In genomic region chr15:64019764-64020163, GRCh38 we compare ENCODE assay signal across 14 cellular contexts. TPM values are rescaled to one million over a fixed set of nuclear protein-coding genes. Genes with fewer than 3 reads are reported as not detected.
DNase-seq lines count a peak whose midpoint lies in the region; ATAC-seq and TF ChIP-seq lines count a peak whose summit lies in the region.
"Had no signal": no experiment of that assay in that cellular context is flagged by ENCODE, and none has a peak within 500 bp of the region (broad histone marks: within the 10 kb centered on the region; RNA-seq: fewer than 3 reads in every experiment).

No MANE protein-coding gene starts in this region.

- WGBS in heart left ventricle, 4 donors, result 43 to 73% (median 57%) methylated on average over 2 of the region's 2 CpGs

- intact Hi-C loops in heart left ventricle (cut with DNase I), result loop anchor here in 4 of 10 donors (5.0 to 10.0 kb wide), 4 partner anchors 32 to 45 kb away; no protein-coding TSS in a partner anchor

- TF ChIP-seq POLR2A in heart left ventricle (IDR thresholded peaks at IDR 0.05), result no peak

- H3K4me3 ChIP-seq in heart left ventricle, result no peak overlapping the region
- H3K4me3 ChIP-seq: suprapubic skin had no signal

- H3K4me1 ChIP-seq in heart left ventricle, result peaks cover 0 to 84% (median 24%) of the 10 kb centered on the region in 12 donors

- H3K9me3 Mint-ChIP-seq in stimulated activated effector memory CD8-positive, alpha-beta T cell treated with anti-CD3 and anti-CD28 coated beads, Interleukin-12 subunit alpha, Interleukin-12 subunit beta, amount 100 ng/mL, for 72 hours, result no peaks in the 10 kb centered on the region

- H3K4me1 Mint-ChIP-seq in stimulated activated effector memory CD8-positive, alpha-beta T cell treated with anti-CD3 and anti-CD28 coated beads, Interleukin-12 subunit alpha, Interleukin-12 subunit beta, amount 100 ng/mL, for 72 hours, result peaks cover 19% of the 10 kb centered on the region

- no peaks in the 10 kb centered on the region for H3K9me3 ChIP-seq in heart left ventricle
- H3K9me3 ChIP-seq: suprapubic skin had no signal

- ATAC-seq in GM19025 (IDR thresholded peaks at IDR 0.05; ENCODE audit: low read depth, unreplicated experiment), result peak; percentile 90
- peak; percentile 78 to 87 (median 86) for ATAC-seq in heart left ventricle
- peak; percentile 85 for ATAC-seq in stimulated activated effector memory CD8-positive, alpha-beta T cell treated with anti-CD3 and anti-CD28 coated beads, Interleukin-12 subunit alpha, Interleukin-12 subunit beta, amount 100 ng/mL, for 72 hours
- ATAC-seq in GM19395 (IDR thresholded peaks at IDR 0.05; ENCODE audit: unreplicated experiment), result no peak
- ATAC-seq in GM19324 (IDR thresholded peaks at IDR 0.05; ENCODE audit: low FRiP score, unreplicated experiment), result no peak

- no peak overlapping the region for H3K27ac Mint-ChIP-seq in stimulated activated effector memory CD8-positive, alpha-beta T cell treated with anti-CD3 and anti-CD28 coated beads, Interleukin-12 subunit alpha, Interleukin-12 subunit beta, amount 100 ng/mL, for 72 hours

- DNase-seq in NCI-H1092 treated with DMSO at 0.1 percent for 48 hours (lab: John Stamatoyannopoulos, UW) (peak; percentile 3), heart left ventricle (peak in 4 of 5 donors; percentile 49 to 84 (median 66)), T1000 (lab: John Stamatoyannopoulos, UW) (no peak)
- no peak for DNase-seq in stimulated activated effector memory CD8-positive, alpha-beta T cell treated with anti-CD3 and anti-CD28 coated beads, Interleukin-12 subunit alpha, Interleukin-12 subunit beta, amount 100 ng/mL, for 72 hours (ENCODE audit: low spot score in 2 of 2)
- DNase-seq in stimulated activated CD4-positive, alpha-beta T cell treated with anti-CD3 and anti-CD28 coated beads, Interleukin-15, amount 100 ng/mL, for 24 hours, result no peak
- DNase-seq: activated T-cell treated with anti-CD3 and anti-CD28 coated beads, Interleukin-2, amount 50 U/mL, for 1 hour; brain microvascular endothelial cell; mesendoderm; NCI-H524; T-helper 9 cell had no signal

- no peak overlapping the region for H3K4me3 Mint-ChIP-seq in stimulated activated effector memory CD8-positive, alpha-beta T cell treated with anti-CD3 and anti-CD28 coated beads, Interleukin-12 subunit alpha, Interleukin-12 subunit beta, amount 100 ng/mL, for 72 hours

- no peaks in the 10 kb centered on the region for H3K36me3 ChIP-seq in heart left ventricle
- H3K36me3 ChIP-seq: brain microvascular endothelial cell, suprapubic skin had no signal

- peak overlapping the region; percentile 38 to 80 (median 68) for H3K27ac ChIP-seq in heart left ventricle
- H3K27ac ChIP-seq: brain microvascular endothelial cell, suprapubic skin had no signal

- no peaks in the 10 kb centered on the region for H3K27me3 ChIP-seq in heart left ventricle
- H3K27me3 ChIP-seq: brain microvascular endothelial cell, suprapubic skin had no signal

- no peaks in the 10 kb centered on the region for H3K36me3 Mint-ChIP-seq in stimulated activated effector memory CD8-positive, alpha-beta T cell treated with anti-CD3 and anti-CD28 coated beads, Interleukin-12 subunit alpha, Interleukin-12 subunit beta, amount 100 ng/mL, for 72 hours

- no peak for TF ChIP-seq CTCF in heart left ventricle (IDR thresholded peaks at IDR 0.05)

RNA-seq across cellular contexts. Expression of gene DAPK2, which starts 26.5 kb away (rescaled TPM):
- 10 to 100 TPM; 20.4 to 56.2 (median 26.4) TPM for total RNA-seq in heart left ventricle
- polyA plus RNA-seq in heart left ventricle, result 10 to 100 TPM; 24.6 to 30.9 TPM

Comparison
In these comparisons a context has a peak if more than half of its experiments do, and no peak if none do; other contexts are left out.
1. ATAC-seq: peak in GM19025 (single experiment), heart left ventricle (4 of 4) and stimulated activated effector memory CD8-positive, alpha-beta T cell treated with anti-CD3 and anti-CD28 coated beads, Interleukin-12 subunit alpha, Interleukin-12 subunit beta, amount 100 ng/mL, for 72 hours (single experiment); none in GM19395 (single experiment) and GM19324 (single experiment).
2. DNase-seq: peak in NCI-H1092 treated with DMSO at 0.1 percent for 48 hours (single experiment) and heart left ventricle (4 of 5); none in stimulated activated effector memory CD8-positive, alpha-beta T cell treated with anti-CD3 and anti-CD28 coated beads, Interleukin-12 subunit alpha, Interleukin-12 subunit beta, amount 100 ng/mL, for 72 hours (0 of 2), stimulated activated CD4-positive, alpha-beta T cell treated with anti-CD3 and anti-CD28 coated beads, Interleukin-15, amount 100 ng/mL, for 24 hours (single experiment) and T1000 (single experiment).